In genomic region chr11:113952070-113952469, GRCh38 we compare ENCODE assay signal across 1 cellular context.
A peak's percentile ranks its signal among the peaks of the same experiment; 100 is the strongest.
TF ChIP-seq lines count a peak whose summit lies in the region.

No MANE protein-coding gene starts in this region.

TF ChIP-seq in HEK293, 187 proteins besides CTCF, POLR2A, EP300 and RAD21 (continued from another document):
- TF ChIP-seq ZIC2 (tag by site-specific recombination; IDR thresholded peaks at IDR 0.05) (peak; percentile 42; the same call in 1 of the 2 replicates), ATF2 (tag by site-specific recombination; IDR thresholded peaks at IDR 0.05; ENCODE audit: low read depth) (0 out of 2 replicates have a peak, but pooled peaks have one; percentile 25), ZNF211 (tag by site-specific recombination; IDR thresholded peaks at IDR 0.05; ENCODE audit: low read depth) (no peak), ZNF600 (tag by site-specific recombination; IDR thresholded peaks at IDR 0.05) (peak; percentile 54; the same call in 1 of the 2 replicates), ZNF394 (tag by site-specific recombination; IDR thresholded peaks at IDR 0.05; ENCODE audit: borderline replicate concordance) (peak; percentile 15; the same call in 1 of the 2 replicates), BCL11B (tag by site-specific recombination; IDR thresholded peaks at IDR 0.05; ENCODE audit: low read depth) (no peak), ZNF626 (tag by site-specific recombination; IDR thresholded peaks at IDR 0.05) (no peak), ZNF324 (tag by site-specific recombination; IDR thresholded peaks at IDR 0.05) (no peak), ZNF623 (tag by site-specific recombination; IDR thresholded peaks at IDR 0.05) (no peak), ZNF114 (tag by site-specific recombination; IDR thresholded peaks at IDR 0.05) (no peak), MZF1 (tag by site-specific recombination; IDR thresholded peaks at IDR 0.05; ENCODE audit: borderline replicate concordance) (no peak), KLF10 (tag by site-specific recombination; IDR thresholded peaks at IDR 0.05) (no peak), EGR2 (tag by site-specific recombination; IDR thresholded peaks at IDR 0.05; ENCODE audit: low read depth) (peak; percentile 45; the same call in 1 of the 2 replicates), ZNF350 (tag by site-specific recombination; IDR thresholded peaks at IDR 0.05) (no peak), ZNF302 (tag by site-specific recombination; IDR thresholded peaks at IDR 0.05; ENCODE audit: low read depth) (no peak), ZBTB11 (tag by site-specific recombination; conservative IDR thresholded peaks at IDR 0.05; ENCODE audit: low read depth) (no peak), ZNF76 (tag by site-specific recombination; IDR thresholded peaks at IDR 0.05; ENCODE audit: borderline replicate concordance, low read depth) (no peak)
